ENCODE assay signal across 17 cellular contexts in genomic region chr2:164693834-164694233, GRCh38.
DNase-seq lines count a peak whose midpoint lies in the region; ATAC-seq, FAIRE-seq and TF ChIP-seq lines count a peak whose summit lies in the region.
"Had no signal": no experiment of that assay in that cellular context is flagged by ENCODE, and none has a peak within 500 bp of the region (broad histone marks: within the 10 kb centered on the region; RNA-seq: fewer than 3 reads in every experiment).

No MANE protein-coding gene starts in this region.

- no peak overlapping the region for H2BK5ac ChIP-seq in mesendoderm (ENCODE audit: low read length)

- FAIRE-seq in TTC549 (lab: Jason Lieb, UNC) (peak; percentile 68), frontal cortex (lab: Jason Lieb, UNC) (peak; percentile 3)
- FAIRE-seq: GM12892, GM19239, H1 had no signal

- H3K4me2 ChIP-seq in mesendoderm (ENCODE audit: low read length), result no peak overlapping the region
- H3K4me2 ChIP-seq: BLaER1 treated with 17β-estradiol and CSF1 and Interleukin-3, amounts not matched to agents 10 nM and 100 nM had no signal

- H3K18ac ChIP-seq in mesendoderm (ENCODE audit: low read length), result no peak overlapping the region

- no peaks in the 10 kb centered on the region for H3K36me3 ChIP-seq in mesendoderm (ENCODE audit: control insufficient read depth, insufficient read depth, low read length)
- H3K36me3 ChIP-seq: BLaER1 treated with 17β-estradiol and CSF1 and Interleukin-3, amounts not matched to agents 10 nM and 100 nM had no signal

- no peak for TF ChIP-seq CTCF in C4-2B (conservative IDR thresholded peaks at IDR 0.05)
- TF ChIP-seq CTCF in mesothelial cell of epicardium (IDR thresholded peaks at IDR 0.05; ENCODE audit: unreplicated experiment), result no peak
- TF ChIP-seq CTCF in HFFc6 (IDR thresholded peaks at IDR 0.05), result no peak

- H3K79me2 ChIP-seq in mesendoderm (ENCODE audit: control insufficient read depth, insufficient read depth, low read length), result no peaks in the 10 kb centered on the region

- H2AK5ac ChIP-seq in mesendoderm (ENCODE audit: low read length), result no peak overlapping the region

- H3K4me3 Mint-ChIP-seq in mesothelial cell of epicardium (no peak overlapping the region), HFFc6 (no peak overlapping the region)
- H3K4me3 Mint-ChIP-seq in activated naive CD8-positive, alpha-beta T cell treated with anti-CD3 and anti-CD28 coated beads, Interleukin-2, amount 50 U/mL, for 24 hours, result no peak overlapping the region
- H3K4me3 Mint-ChIP-seq: CD4-positive, alpha-beta T cell had no signal

- H3K9ac ChIP-seq in mesendoderm (ENCODE audit: low read length), result no peak overlapping the region
- H3K9ac ChIP-seq: BLaER1 treated with 17β-estradiol and CSF1 and Interleukin-3, amounts not matched to agents 10 nM and 100 nM had no signal

- peaks cover 35% of the 10 kb centered on the region for H3K36me3 Mint-ChIP-seq in mesothelial cell of epicardium
- H3K36me3 Mint-ChIP-seq in HFFc6 (ENCODE audit: low read depth), result peaks cover 23% of the 10 kb centered on the region
- H3K36me3 Mint-ChIP-seq in activated naive CD8-positive, alpha-beta T cell treated with anti-CD3 and anti-CD28 coated beads, Interleukin-2, amount 50 U/mL, for 24 hours (ENCODE audit: low read depth), result no peaks in the 10 kb centered on the region

- H3K27ac ChIP-seq in C4-2B, result peak overlapping the region; percentile 30; the same call in 1 of the 2 replicates
- no peak overlapping the region for H3K27ac ChIP-seq in mesendoderm (ENCODE audit: low read depth, low read length)
- H3K27ac ChIP-seq: BLaER1 treated with 17β-estradiol and CSF1 and Interleukin-3, amounts not matched to agents 10 nM and 100 nM had no signal

- no peak overlapping the region for H2BK120ac ChIP-seq in mesendoderm (ENCODE audit: low read depth, low read length)

- H3K27ac Mint-ChIP-seq in mesothelial cell of epicardium (peak overlapping the region; percentile 79), HFFc6 (no peak overlapping the region)
- H3K27ac Mint-ChIP-seq in activated naive CD8-positive, alpha-beta T cell treated with anti-CD3 and anti-CD28 coated beads, Interleukin-2, amount 50 U/mL, for 24 hours, result no peak overlapping the region
- H3K27ac Mint-ChIP-seq: CD4-positive, alpha-beta T cell had no signal

- H3K4me3 ChIP-seq in mesendoderm (ENCODE audit: low read length), result no peak overlapping the region
- H3K4me3 ChIP-seq: BLaER1 treated with 17β-estradiol and CSF1 and Interleukin-3, amounts not matched to agents 10 nM and 100 nM; HAP-1 had no signal

- H3K4ac ChIP-seq in mesendoderm (ENCODE audit: low read depth, low read length), result no peak overlapping the region

- H2BK15ac ChIP-seq in mesendoderm (replicated peaks; ENCODE audit: low read depth), result no peak overlapping the region

- DNase-seq in frontal cortex (ENCODE audit: low spot score in 2 of 2) (no peak), mesothelial cell of epicardium (ENCODE audit: low spot score in 2 of 2, unreplicated experiment in 2 of 2) (no peak), HFFc6 (no peak), mesendoderm (no peak)
- DNase-seq in activated naive CD8-positive, alpha-beta T cell treated with anti-CD3 and anti-CD28 coated beads, Interleukin-2, amount 50 U/mL, for 24 hours, result no peak
- DNase-seq: CD4-positive, alpha-beta T cell; DMS79 treated with DMSO at 0.1 percent for 48 hours; EL; KG1 had no signal

- H3K27me3 Mint-ChIP-seq in mesothelial cell of epicardium (ENCODE audit: low read depth) (no peaks in the 10 kb centered on the region), HFFc6 (ENCODE audit: insufficient read depth) (no peaks in the 10 kb centered on the region)
- H3K27me3 Mint-ChIP-seq in activated naive CD8-positive, alpha-beta T cell treated with anti-CD3 and anti-CD28 coated beads, Interleukin-2, amount 50 U/mL, for 24 hours, result no peaks in the 10 kb centered on the region
- H3K27me3 Mint-ChIP-seq: CD4-positive, alpha-beta T cell had no signal

- H4K8ac ChIP-seq in mesendoderm (ENCODE audit: low read depth, low read length), result no peak overlapping the region

- H3K23ac ChIP-seq in mesendoderm (ENCODE audit: low read length), result no peak overlapping the region

- no peak overlapping the region for H4K5ac ChIP-seq in mesendoderm (ENCODE audit: low read length)

- no peak overlapping the region for H3K56ac ChIP-seq in mesendoderm (ENCODE audit: low read length)

- no peaks in the 10 kb centered on the region for H3K79me1 ChIP-seq in mesendoderm (ENCODE audit: low read length)

- no peaks in the 10 kb centered on the region for H3K27me3 ChIP-seq in mesendoderm (ENCODE audit: insufficient read depth, low read length, poor library complexity)
- H3K27me3 ChIP-seq: BLaER1 treated with 17β-estradiol and CSF1 and Interleukin-3, amounts not matched to agents 10 nM and 100 nM had no signal

- ATAC-seq in HG02970 (IDR thresholded peaks at IDR 0.05; ENCODE audit: low FRiP score, unreplicated experiment), result no peak
- ATAC-seq in activated naive CD8-positive, alpha-beta T cell treated with anti-CD3 and anti-CD28 coated beads, Interleukin-2, amount 50 U/mL, for 24 hours, result no peak

- no peaks in the 10 kb centered on the region for H3K9me3 Mint-ChIP-seq in mesothelial cell of epicardium
- H3K9me3 Mint-ChIP-seq in HFFc6, result no peaks in the 10 kb centered on the region
- H3K9me3 Mint-ChIP-seq in activated naive CD8-positive, alpha-beta T cell treated with anti-CD3 and anti-CD28 coated beads, Interleukin-2, amount 50 U/mL, for 24 hours, result no peaks in the 10 kb centered on the region
- H3K9me3 Mint-ChIP-seq: CD4-positive, alpha-beta T cell had no signal

- H3K4me1 ChIP-seq in mesendoderm (ENCODE audit: control insufficient read depth, low read depth, low read length), result no peaks in the 10 kb centered on the region
- H3K4me1 ChIP-seq: BLaER1 treated with 17β-estradiol and CSF1 and Interleukin-3, amounts not matched to agents 10 nM and 100 nM; HAP-1 had no signal

- H3K4me1 Mint-ChIP-seq in mesothelial cell of epicardium, result peaks cover 52% of the 10 kb centered on the region
- H3K4me1 Mint-ChIP-seq in HFFc6 (ENCODE audit: low read depth), result peaks cover 24% of the 10 kb centered on the region
- no peaks in the 10 kb centered on the region for H3K4me1 Mint-ChIP-seq in activated naive CD8-positive, alpha-beta T cell treated with anti-CD3 and anti-CD28 coated beads, Interleukin-2, amount 50 U/mL, for 24 hours
